1 cellular context compared by ENCODE assay signal in genomic region chr12:96522283-96522682, GRCh38.
TF ChIP-seq lines count a peak whose summit lies in the region.

No MANE protein-coding gene starts in this region.

TF ChIP-seq in H1, 55 proteins besides CTCF, POLR2A, EP300 and RAD21:
- peak; percentile 83 for TF ChIP-seq NANOG (IDR thresholded peaks at IDR 0.05; ENCODE audit: insufficient read depth, low read depth, low read length, poor library complexity, severe bottlenecking)
- 0 out of 2 replicates have a peak, but pooled peaks have one; percentile 28 for TF ChIP-seq TAF1 (IDR thresholded peaks at IDR 0.05; ENCODE audit: low read depth, low read length)
- TF ChIP-seq MAX (IDR thresholded peaks at IDR 0.05), result no peak
- no peak for TF ChIP-seq RNF2 (IDR thresholded peaks at IDR 0.05; ENCODE audit: borderline replicate concordance, low read depth, low read length, missing control alignments, poor library complexity, severe bottlenecking)
- TF ChIP-seq YY1 (IDR thresholded peaks at IDR 0.05; ENCODE audit: low read depth, low read length), result 0 out of 2 replicates have a peak, but pooled peaks have one; percentile 42
- TF ChIP-seq ASH2L (IDR thresholded peaks at IDR 0.05; ENCODE audit: low read length), result peak; percentile 54
